ENCODE assay signal across 9 cellular contexts in the genomic region with DNA sequence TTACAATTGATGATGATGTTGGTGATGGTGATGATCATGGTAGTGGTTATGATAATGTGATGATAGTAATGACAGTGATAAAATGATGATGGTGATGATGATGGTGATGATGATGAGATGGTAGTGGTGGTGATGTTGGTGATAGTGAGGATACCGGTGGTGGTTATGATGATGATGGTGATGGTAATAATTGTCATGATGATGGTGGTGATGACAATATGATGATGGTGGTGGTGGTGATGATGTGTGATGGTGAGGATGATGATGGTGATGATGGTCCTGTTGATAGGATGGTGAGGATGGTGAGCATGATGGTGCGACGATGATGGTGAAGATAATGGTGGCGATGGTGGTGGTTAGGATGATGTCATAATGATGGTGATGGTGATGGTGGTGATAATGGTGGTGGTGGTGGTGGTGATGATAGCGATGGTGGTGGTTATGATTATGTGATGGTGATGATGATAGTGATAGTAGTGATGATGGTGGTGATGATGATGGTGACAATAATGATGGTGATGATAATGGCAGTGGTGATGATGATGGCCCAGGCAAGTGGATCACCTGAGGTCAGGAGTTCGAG.
"Had no signal": no experiment of that assay in that cellular context is flagged by ENCODE, and none has a peak within 500 bp of the region (broad histone marks: within the 10 kb centered on the region; RNA-seq: fewer than 3 reads in every experiment).

No MANE protein-coding gene starts in this region.

- FAIRE-seq: H54 had no signal

- H3K27ac ChIP-seq: GM23248, KMS-11 had no signal

- H3K9ac ChIP-seq: GM23248, KMS-11 had no signal

- H2AFZ ChIP-seq: GM23248 had no signal

- H3K4me3 ChIP-seq: GM23248 had no signal

- H3K4me2 ChIP-seq: KMS-11 had no signal

- DNase-seq: GM23248, GOT3, H9, HCEC 1CT, HFFc6, Karpas-422, KBM-7 had no signal
